In genomic region chr1:85228952-85229351, GRCh38 we compare ENCODE assay signal across 19 cellular contexts. TPM values are rescaled to one million over a fixed set of nuclear protein-coding genes. Genes with fewer than 3 reads are reported as not detected.
DNase-seq lines count a peak whose midpoint lies in the region; ATAC-seq and TF ChIP-seq lines count a peak whose summit lies in the region.
"Had no signal": no experiment of that assay in that cellular context is flagged by ENCODE, and none has a peak within 500 bp of the region (broad histone marks: within the 10 kb centered on the region; RNA-seq: fewer than 3 reads in every experiment).

No MANE protein-coding gene starts in this region.

- H3K79me2 ChIP-seq in GM23248 (ENCODE audit: insufficient read depth): no peaks in the 10 kb centered on the region

- H2AFZ ChIP-seq in GM23248: no peak overlapping the region
- H2AFZ ChIP-seq: PC-9 had no signal

- peaks cover 40% of the 10 kb centered on the region for H3K4me1 ChIP-seq in SJCRH30
- H3K4me1 ChIP-seq in left ventricle myocardium inferior: peaks cover 31% of the 10 kb centered on the region
- H3K4me1 ChIP-seq in GM23248 (ENCODE audit: insufficient read depth): peaks cover 11% of the 10 kb centered on the region
- H3K4me1 ChIP-seq: BLaER1 had no signal

- H3K4me2 ChIP-seq in GM23248 (ENCODE audit: unreplicated experiment): no peak overlapping the region
- H3K4me2 ChIP-seq: BLaER1, PC-9 had no signal

- H3K27ac ChIP-seq in SJCRH30 (peak overlapping the region; percentile 28; the same call in 1 of the 2 replicates), left ventricle myocardium inferior (replicated peaks) (peak overlapping the region; percentile 88), GM23248 (no peak overlapping the region)
- H3K27ac ChIP-seq: BLaER1, PC-9, SK-N-MC had no signal

- intact Hi-C loops in left ventricle myocardium inferior (cut with micrococcal nuclease): no loop called here

- 25% methylated on average over 2 of the region's 2 CpGs for WGBS in GM23248 (ENCODE audit: low coverage in 1 of 2, low lambda C conversion rate in 2 of 2, missing lambda C conversion rate in 2 of 2), 2 experiments

- in situ Hi-C loops in GM23248 (cut with MboI): no loop called here

- ATAC-seq in HG02623 (IDR thresholded peaks at IDR 0.05; ENCODE audit: unreplicated experiment): no peak

- H3K9ac ChIP-seq in GM23248: no peak overlapping the region
- H3K9ac ChIP-seq: BLaER1 had no signal

- peak overlapping the region; percentile 45 for H3K4me3 ChIP-seq in SJCRH30
- H3K4me3 ChIP-seq in left ventricle myocardium inferior: no peak overlapping the region
- no peak overlapping the region for H3K4me3 ChIP-seq in GM23248
- H3K4me3 ChIP-seq: BLaER1, PC-9, SK-N-MC had no signal

- DNase-seq in SJCRH30 (no peak), fibroblast of gingiva (ENCODE audit: low read depth) (peak; percentile 67), left ventricle myocardium inferior (no peak), myocyte (ENCODE audit: low read depth) (peak; percentile 25), AG20443 (ENCODE audit: low spot score) (no peak), kidney glomerular epithelial cell (lab: John Stamatoyannopoulos, UW) (no peak), GM23248 (no peak)
- DNase-seq: CD4-positive, alpha-beta T cell; H7; KBM-7; NCI-H1694; NCI-H2029 treated with DMSO at 0.1 percent for 48 hours; NCI-H446 treated with DMSO at 0.1 percent for 48 hours; NCI-H82; NK-92 treated with Interleukin-12 subunit alpha and Interleukin-12 subunit beta, amount 100 ng/mL, for 24 hours had no signal

- H4K20me1 ChIP-seq in GM23248 (ENCODE audit: insufficient read depth): no peaks in the 10 kb centered on the region
- H4K20me1 ChIP-seq: BLaER1 had no signal

- H3F3A ChIP-seq in GM23248 (ENCODE audit: insufficient read depth): 0 out of 2 replicates have a peak, but pooled peaks cover 4% of the 10 kb centered on the region

- H3K9me3 ChIP-seq in SJCRH30 (replicated peaks): no peaks in the 10 kb centered on the region
- no peaks in the 10 kb centered on the region for H3K9me3 ChIP-seq in left ventricle myocardium inferior (replicated peaks)
- no peaks in the 10 kb centered on the region for H3K9me3 ChIP-seq in GM23248 (ENCODE audit: low read depth)
- H3K9me3 ChIP-seq: BLaER1 had no signal

- TF ChIP-seq CTCF in left ventricle myocardium inferior (IDR thresholded peaks at IDR 0.05; ENCODE audit: borderline replicate concordance): no peak

- no peaks in the 10 kb centered on the region for H3K9me2 ChIP-seq in GM23248 (ENCODE audit: insufficient read depth)

- no peaks in the 10 kb centered on the region for H3K36me3 ChIP-seq in SJCRH30
- no peaks in the 10 kb centered on the region for H3K36me3 ChIP-seq in left ventricle myocardium inferior
- no peaks in the 10 kb centered on the region for H3K36me3 ChIP-seq in GM23248 (ENCODE audit: low read depth)
- H3K36me3 ChIP-seq: BLaER1 had no signal

- H3K27me3 ChIP-seq in SJCRH30 (no peaks in the 10 kb centered on the region), left ventricle myocardium inferior (ENCODE audit: low read depth) (no peaks in the 10 kb centered on the region), GM23248 (replicated peaks; ENCODE audit: insufficient read depth) (no peaks in the 10 kb centered on the region)
- H3K27me3 ChIP-seq: BLaER1 had no signal

RNA-seq across cellular contexts. Expression of gene SYDE2, which starts 28.1 kb away (rescaled TPM):
- 5.2 and 6.7 TPM in 2 replicates for total RNA-seq in SJCRH30 (2014; rRNA removed; shearing (Covaris generic))
- total RNA-seq in left ventricle myocardium inferior (21.4 TPM), myocyte (6.8 and 7.6 TPM in 2 replicates)
- 1.9 TPM for polyA plus RNA-seq in myocyte (2012)
- 4.8 and 6.7 TPM in 2 replicates for total RNA-seq in GM23248 (2014; rRNA removed; shearing (Covaris generic))
- polyA plus RNA-seq in GM23248 (2016; fragmentation: Nextera tagmentation; extraction: Ambion mirVana): 1.4 TPM in 2 replicates

RNA-seq across cellular contexts. Expression of gene C1orf52, which starts 30.5 kb away (rescaled TPM):
- 21.7 and 25.8 TPM in 2 replicates for total RNA-seq in SJCRH30 (2014; rRNA removed; shearing (Covaris generic))
- total RNA-seq in left ventricle myocardium inferior (18.5 TPM), myocyte (9.8 and 12.8 TPM in 2 replicates)
- polyA plus RNA-seq in myocyte (2012): 26.2 TPM
- total RNA-seq in GM23248 (2014; rRNA removed; shearing (Covaris generic)): 26.7 and 30.9 TPM in 2 replicates
- 72.4 and 76.4 TPM in 2 replicates for polyA plus RNA-seq in GM23248 (2016; fragmentation: Nextera tagmentation; extraction: Ambion mirVana)

RNA-seq across cellular contexts. Expression of gene BCL10, which starts 47.5 kb away (rescaled TPM):
- total RNA-seq in SJCRH30 (2014; rRNA removed; shearing (Covaris generic)): 24.9 and 26.6 TPM in 2 replicates
- 7.8 TPM for total RNA-seq in left ventricle myocardium inferior
- 14.3 and 15.6 TPM in 2 replicates for total RNA-seq in myocyte
- 9.1 TPM for polyA plus RNA-seq in myocyte (2012)
- total RNA-seq in GM23248 (2014; rRNA removed; shearing (Covaris generic)): 45.5 and 51.4 TPM in 2 replicates
- 70.7 and 74.2 TPM in 2 replicates for polyA plus RNA-seq in GM23248 (2016; fragmentation: Nextera tagmentation; extraction: Ambion mirVana)

Comparison
In these comparisons a context has a peak if more than half of its experiments do, and no peak if none do; other contexts are left out.
1. DNase-seq: peak in fibroblast of gingiva (single experiment) and myocyte (single experiment); none in SJCRH30 (0 of 2), left ventricle myocardium inferior (single experiment), AG20443 (single experiment), kidney glomerular epithelial cell (single experiment) and GM23248 (single experiment).